In genomic region chr17:38912221-38912813, GRCh38 we compare ENCODE assay signal across 10 cellular contexts. TPM values are rescaled to one million over a fixed set of nuclear protein-coding genes. Genes with fewer than 3 reads are reported as not detected.
A peak's percentile ranks its signal among the peaks of the same experiment; 100 is the strongest.
DNase-seq lines count a peak whose midpoint lies in the region; ATAC-seq and TF ChIP-seq lines count a peak whose summit lies in the region.
"Had no signal": no experiment of that assay in that cellular context is flagged by ENCODE, and none has a peak within 500 bp of the region (broad histone marks: within the 10 kb centered on the region; RNA-seq: fewer than 3 reads in every experiment).

No MANE protein-coding gene starts in this region.

- peaks cover 33% of the 10 kb centered on the region for H3K4me1 Mint-ChIP-seq in CD8-positive, alpha-beta T cell (ENCODE audit: low read depth)
- H3K4me1 Mint-ChIP-seq in Calu3 (ENCODE audit: low read depth, unreplicated experiment): peaks cover 8% of the 10 kb centered on the region

- no peaks in the 10 kb centered on the region for H3K9me3 Mint-ChIP-seq in CD8-positive, alpha-beta T cell
- H3K9me3 Mint-ChIP-seq in Calu3 (ENCODE audit: low read depth, unreplicated experiment): no peaks in the 10 kb centered on the region

- H3K27me3 ChIP-seq in CD8-positive, alpha-beta T cell (ENCODE audit: insufficient read depth, low read length): no peaks in the 10 kb centered on the region

- peak overlapping the region; percentile 32 for H3K27ac ChIP-seq in CD8-positive, alpha-beta T cell (ENCODE audit: low read depth, low read length)
- H3K27ac ChIP-seq: parathyroid adenoma had no signal

- peaks cover 45% of the 10 kb centered on the region for H3K36me3 ChIP-seq in CD8-positive, alpha-beta T cell (ENCODE audit: insufficient read depth, low read length)

- POLR2A ChIA-PET in CD8-positive, alpha-beta T cell (lab: Charles Lee): interaction anchor here (1.0 kb wide), 1 partner anchor 13 kb away, joined by 3 read pairs; no protein-coding TSS in a partner anchor

- no peak overlapping the region for H3K4me3 ChIP-seq in CD8-positive, alpha-beta T cell (ENCODE audit: low read depth, low read length)
- no peak overlapping the region for H3K4me3 ChIP-seq in fibroblast of villous mesenchyme (ENCODE audit: low read depth, low read length)

- ATAC-seq in CD8-positive, alpha-beta T cell: no peak
- ATAC-seq in HG03095 (IDR thresholded peaks at IDR 0.05; ENCODE audit: unreplicated experiment): no peak

- H3K4me1 ChIP-seq in CD8-positive, alpha-beta T cell (ENCODE audit: insufficient read depth, low read length): peaks cover 14% of the 10 kb centered on the region

- CTCF ChIA-PET in CD8-positive, alpha-beta T cell (lab: Charles Lee): interaction anchor here (0.6 kb wide), 1 partner anchor 1514 kb away, joined by 3 read pairs; no protein-coding TSS in a partner anchor
- CTCF ChIA-PET in Calu3 (lab: Charles Lee): no interaction called here

- H3K27me3 Mint-ChIP-seq in CD8-positive, alpha-beta T cell (ENCODE audit: low read depth): no peaks in the 10 kb centered on the region
- H3K27me3 Mint-ChIP-seq in Calu3 (ENCODE audit: unreplicated experiment): no peaks in the 10 kb centered on the region

- TF ChIP-seq CTCF in CD8-positive, alpha-beta T cell (IDR thresholded peaks at IDR 0.05): no peak
- TF ChIP-seq CTCF in fibroblast of villous mesenchyme (IDR thresholded peaks at IDR 0.05; ENCODE audit: insufficient read depth, low read depth, low read length) (no peak), Calu3 (IDR thresholded peaks at IDR 0.05; ENCODE audit: unreplicated experiment) (no peak)

- no peaks in the 10 kb centered on the region for H3K9me3 ChIP-seq in CD8-positive, alpha-beta T cell (ENCODE audit: low read length)

- intact Hi-C loops in CD8-positive, alpha-beta T cell (cut with DNase I, micrococcal nuclease): no loop called here
- intact Hi-C loops in posterior vena cava (cut with DNase I): loop anchor here in 1 of 2 donors (5.0 kb wide), 1 partner anchor 790 kb away; the partner anchor contains the start of gene ERBB2
- intact Hi-C loops in Calu3 (cut with micrococcal nuclease; ENCODE audit: unreplicated experiment): no loop called here

- peak in 1 of 7 experiments; percentile 25 for DNase-seq in CD8-positive, alpha-beta T cell
- DNase-seq in RPMI7951 (ENCODE audit: low read depth) (peak; percentile 41), fibroblast of villous mesenchyme (ENCODE audit: low read depth) (peak; percentile 94), posterior vena cava (ENCODE audit: low spot score) (peak; percentile 76), NCI-H2227 treated with DMSO at 0.1 percent for 48 hours (lab: John Stamatoyannopoulos, UW) (no peak), Calu3 (no peak)
- DNase-seq in stimulated activated CD4-positive, alpha-beta T cell treated with anti-CD3 and anti-CD28 coated beads, Interleukin-1b, Interleukin-23, amount 100 ng/mL, for 48 hours: no peak
- DNase-seq: MV-4-11 had no signal

- no TSS peak for BruUV-seq in Calu3 (replicated peaks; lab: Mats Ljungman, UMichigan)

- H3K27ac Mint-ChIP-seq in CD8-positive, alpha-beta T cell: peak overlapping the region; percentile 66
- no peak overlapping the region for H3K27ac Mint-ChIP-seq in Calu3 (ENCODE audit: unreplicated experiment)

- H3K36me3 Mint-ChIP-seq in CD8-positive, alpha-beta T cell: peaks cover 75% of the 10 kb centered on the region
- peaks cover 92% of the 10 kb centered on the region for H3K36me3 Mint-ChIP-seq in Calu3 (ENCODE audit: insufficient read depth, unreplicated experiment)

- H3K4me3 Mint-ChIP-seq in CD8-positive, alpha-beta T cell: no peak overlapping the region
- H3K4me3 Mint-ChIP-seq in Calu3 (ENCODE audit: low read depth, unreplicated experiment): no peak overlapping the region

RNA-seq across cellular contexts. Expression of gene LASP1, which starts 42.5 kb away (rescaled TPM):
- 10 to 100 TPM; 51.6 to 57.1 TPM for total RNA-seq in CD8-positive, alpha-beta T cell
- total RNA-seq in RPMI7951 (2014; rRNA removed; shearing (Covaris generic)): 120 and 135 TPM in 2 replicates
- total RNA-seq in fibroblast of villous mesenchyme: 355 and 475 TPM in 2 replicates
- total RNA-seq in posterior vena cava: 100 to 1,000 TPM in 1 of 2 donors, 10 to 100 TPM in 1; 95.2 to 119 TPM
- total RNA-seq in Calu3 (2022): 479 and 558 TPM in 2 replicates

RNA-seq across cellular contexts. Expression of gene FBXO47, which starts 54.9 kb away (rescaled TPM):
- total RNA-seq in CD8-positive, alpha-beta T cell: not detected
- not detected in 2 replicates for total RNA-seq in RPMI7951 (2014; rRNA removed; shearing (Covaris generic))
- total RNA-seq in fibroblast of villous mesenchyme (under 0.01 TPM in 1 of 2 replicates, not detected in the other), posterior vena cava (not detected), Calu3 (2022) (not detected in 2 replicates)

RNA-seq across cellular contexts. Expression of gene RPL23, which starts 58.8 kb away (rescaled TPM):
- total RNA-seq in CD8-positive, alpha-beta T cell: 1,000 to 10,000 TPM; 2,036 to 2,052 TPM
- 1,124 and 1,333 TPM in 2 replicates for total RNA-seq in RPMI7951 (2014; rRNA removed; shearing (Covaris generic))
- total RNA-seq in fibroblast of villous mesenchyme (1,013 and 1,112 TPM in 2 replicates), posterior vena cava (1,000 to 10,000 TPM; 1,179 to 1,230 TPM), Calu3 (2022) (3,443 and 3,829 TPM in 2 replicates)

Comparison
In these comparisons a context has a peak if more than half of its experiments do, and no peak if none do; other contexts are left out.
1. DNase-seq: peak in RPMI7951 (single experiment), fibroblast of villous mesenchyme (single experiment) and posterior vena cava (single experiment); none in NCI-H2227 treated with DMSO at 0.1 percent for 48 hours (single experiment), Calu3 (single experiment) and stimulated activated CD4-positive, alpha-beta T cell treated with anti-CD3 and anti-CD28 coated beads, Interleukin-1b, Interleukin-23, amount 100 ng/mL, for 48 hours (single experiment).